Comparison of ENCODE assay signal across 1 cellular context in the genomic region with DNA sequence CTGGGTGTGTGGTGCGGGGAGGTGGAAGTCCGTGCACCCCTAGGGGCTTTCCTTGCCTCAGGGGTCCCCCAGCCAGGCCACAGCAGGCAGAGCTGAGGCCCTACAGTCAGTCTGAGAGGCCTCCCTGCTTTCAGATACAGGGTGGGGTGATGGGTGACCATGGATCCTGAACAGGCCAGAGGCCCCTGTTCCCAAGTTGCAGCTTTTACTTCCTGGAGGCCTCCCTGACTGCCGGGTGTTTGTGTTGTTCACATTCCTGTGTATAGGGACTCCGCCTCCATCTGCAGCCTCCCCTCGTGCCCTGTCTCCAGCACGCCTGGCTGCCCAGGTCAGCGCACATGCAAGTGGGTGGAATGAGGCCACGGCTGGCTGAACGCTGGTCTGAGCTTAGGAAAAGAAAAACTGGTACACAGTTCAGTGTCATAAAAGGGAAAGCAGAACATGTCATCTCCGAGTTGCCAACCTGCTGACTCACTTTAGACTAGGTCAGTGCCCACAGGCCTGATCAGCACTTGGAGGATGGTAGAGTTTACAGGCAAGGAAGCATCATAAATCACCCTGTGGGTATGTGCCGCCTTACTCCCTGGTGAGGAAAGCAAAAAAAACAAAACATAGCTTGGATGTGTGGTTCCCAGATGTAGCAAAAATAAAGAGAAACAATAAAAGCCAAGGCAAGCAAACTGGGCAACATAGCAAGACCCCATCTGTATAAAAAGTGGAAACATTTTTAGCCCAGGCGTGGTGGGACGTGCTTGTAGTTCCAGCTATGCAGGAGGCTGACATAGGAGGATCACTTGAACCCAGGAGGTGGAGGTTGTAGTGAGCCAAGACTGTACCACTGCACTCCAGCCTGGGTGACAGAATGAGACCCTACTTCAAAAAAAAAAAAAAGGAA.
TF ChIP-seq lines count a peak whose summit lies in the region.

No MANE protein-coding gene starts in this region.

TF ChIP-seq in K562, 482 proteins besides CTCF, POLR2A, EP300 and RAD21:
- TF ChIP-seq ERF (CRISPR knock-in tag; IDR thresholded peaks at IDR 0.05) (no peak), ZNF121 (CRISPR knock-in tag; conservative IDR thresholded peaks at IDR 0.05) (peak; percentile 73)
TF ChIP-seq in K562: peak in this region for 1.
